In genomic region chr21:34962586-34963222, GRCh38 we compare ENCODE assay signal across 18 cellular contexts.
DNase-seq lines count a peak whose midpoint lies in the region; FAIRE-seq and TF ChIP-seq lines count a peak whose summit lies in the region.
"Had no signal": no experiment of that assay in that cellular context is flagged by ENCODE, and none has a peak within 500 bp of the region (broad histone marks: within the 10 kb centered on the region; RNA-seq: fewer than 3 reads in every experiment).

No MANE protein-coding gene starts in this region.

- no peak overlapping the region for H3K56ac ChIP-seq in H1 (replicated peaks; ENCODE audit: insufficient read length, low read depth, low read length)

- H3K4me1 Mint-ChIP-seq in activated CD4-positive, alpha-beta T cell treated with anti-CD3 and anti-CD28 coated beads, Interleukin-2, amount 10 ng/mL, durations not matched to agents 7 days and 5 days = peaks cover 73% of the 10 kb centered on the region
- peaks cover 5% of the 10 kb centered on the region for H3K4me1 Mint-ChIP-seq in mesothelial cell of epicardium

- TF ChIP-seq CTCF in H1 (IDR thresholded peaks at IDR 0.05; ENCODE audit: control extremely low read depth in 1 of 3, insufficient read depth in 1 of 3, low read depth in 1 of 3, low read length in 3 of 3) = no peak
- TF ChIP-seq CTCF in vagina (IDR thresholded peaks at IDR 0.05) = no peak
- no peak for TF ChIP-seq CTCF in mesothelial cell of epicardium (IDR thresholded peaks at IDR 0.05; ENCODE audit: unreplicated experiment)

- H3K4ac ChIP-seq in H1 (replicated peaks; ENCODE audit: insufficient read length, low read depth, low read length) = no peak overlapping the region

- peak; percentile 54 for DNase-seq in stimulated activated CD4-positive, alpha-beta T cell treated with anti-CD3 and anti-CD28 coated beads, Interleukin-1b, Interleukin-23, amount 100 ng/mL, for 48 hours
- DNase-seq in stimulated activated CD4-positive, alpha-beta T cell treated with anti-CD3 and anti-CD28 coated beads, Interleukin-12 subunit alpha, Interleukin-12 subunit beta, amount 100 ng/mL, for 4 hours = no peak
- no peak for DNase-seq in activated CD4-positive, alpha-beta T cell treated with anti-CD3 and anti-CD28 coated beads, Interleukin-2, amount 10 ng/mL, durations not matched to agents 7 days and 5 days
- DNase-seq in H1 (ENCODE audit: low read depth in 1 of 2, low spot score in 2 of 2) (no peak), vagina (ENCODE audit: extremely low spot score in 2 of 2) (no peak), NCI-H128 (lab: John Stamatoyannopoulos, UW; ENCODE audit: unreplicated experiment) (no peak), mesothelial cell of epicardium (ENCODE audit: low spot score in 2 of 2, unreplicated experiment in 2 of 2) (no peak), NCI-H146 (lab: John Stamatoyannopoulos, UW) (no peak)
- DNase-seq: activated CD4-positive, CD25-positive, alpha-beta regulatory T cell; colonic mucosa; midbrain; NCI-H2107; NCI-H526; SIG-M5 had no signal

- 0 out of 2 replicates have a peak overlapping the region, but pooled peaks have one; percentile 28 for H4K8ac ChIP-seq in H1 (ENCODE audit: extremely low read depth, insufficient read depth, low read length)

- H3K27ac ChIP-seq in H1 (ENCODE audit: low read depth, low read length) = no peak overlapping the region
- H3K27ac ChIP-seq in vagina = peak overlapping the region; percentile 3
- H3K27ac ChIP-seq: colonic mucosa, right atrium auricular region, thoracic aorta had no signal

- TF ChIP-seq RAD21 in H1 (IDR thresholded peaks at IDR 0.05 in 1 of 2, conservative IDR thresholded peaks at IDR 0.05 in 1 of 2; ENCODE audit: low read depth in 2 of 2, low read length in 2 of 2) = no peak

- no peaks in the 10 kb centered on the region for H3K36me3 ChIP-seq in H1 (ENCODE audit: control insufficient read depth in 2 of 4, insufficient read depth in 4 of 4, low read length in 3 of 4)
- no peaks in the 10 kb centered on the region for H3K36me3 ChIP-seq in vagina
- H3K36me3 ChIP-seq: colonic mucosa, right atrium auricular region, thoracic aorta had no signal

- FAIRE-seq in H1 (lab: Jason Lieb, UNC) = no peak
- FAIRE-seq: frontal cortex had no signal

- no peaks in the 10 kb centered on the region for H3K23me2 ChIP-seq in H1 (ENCODE audit: low read depth, low read length)

- H2BK5ac ChIP-seq in H1 (ENCODE audit: low read depth, low read length) = no peak overlapping the region

- H3K36me3 Mint-ChIP-seq in activated CD4-positive, alpha-beta T cell treated with anti-CD3 and anti-CD28 coated beads, Interleukin-2, amount 10 ng/mL, durations not matched to agents 7 days and 5 days (ENCODE audit: low read depth) = peaks cover 53% of the 10 kb centered on the region
- H3K36me3 Mint-ChIP-seq in mesothelial cell of epicardium = no peaks in the 10 kb centered on the region

- H2BK15ac ChIP-seq in H1 (ENCODE audit: low read length) = no peak overlapping the region

- H2AK5ac ChIP-seq in H1 (ENCODE audit: low read depth, low read length) = no peak overlapping the region

- peaks cover 0 to 3% (median under 1%) of the 10 kb centered on the region in 4 experiments; a peak in 1 of 7 replicates for H3K27me3 ChIP-seq in H1 (replicated peaks in 1 of 4; ENCODE audit: control insufficient read depth in 3 of 4, extremely low read depth in 1 of 4, insufficient read depth in 3 of 4, low read length in 3 of 4)
- H3K27me3 ChIP-seq in vagina = no peaks in the 10 kb centered on the region
- H3K27me3 ChIP-seq: colonic mucosa, right atrium auricular region had no signal

- H3K9me3 ChIP-seq in H1 (ENCODE audit: insufficient read depth in 2 of 2, low read depth in 1 of 2, low read length in 1 of 2) (no peaks in the 10 kb centered on the region), vagina (no peaks in the 10 kb centered on the region)
- H3K9me3 ChIP-seq: colonic mucosa, right atrium auricular region, thoracic aorta had no signal

- no peak overlapping the region for H4K91ac ChIP-seq in H1 (replicated peaks; ENCODE audit: insufficient read length, low read length)

- no peak overlapping the region for H4K5ac ChIP-seq in H1 (ENCODE audit: insufficient read length, low read depth, low read length)

- H3K4me2 ChIP-seq in H1 (ENCODE audit: insufficient read depth in 1 of 2, low read depth in 2 of 2, low read length in 2 of 2) = no peak overlapping the region

- no peaks in the 10 kb centered on the region for H3K79me2 ChIP-seq in H1 (ENCODE audit: control insufficient read depth in 1 of 2, insufficient read depth in 2 of 2, low read length in 2 of 2)

- no peak overlapping the region for H3K14ac ChIP-seq in H1 (ENCODE audit: insufficient read length)

- no peak overlapping the region for H3K4me3 ChIP-seq in H1 (ENCODE audit: extremely low read depth in 1 of 4, insufficient read depth in 2 of 4, low read depth in 3 of 4, low read length in 4 of 4)
- no peak overlapping the region for H3K4me3 ChIP-seq in vagina
- H3K4me3 ChIP-seq: colonic mucosa, right atrium auricular region, thoracic aorta had no signal

- H2BK120ac ChIP-seq in H1 (replicated peaks; ENCODE audit: low read depth, low read length) = no peak overlapping the region

- peaks cover 7% of the 10 kb centered on the region for H3K9me3 Mint-ChIP-seq in activated CD4-positive, alpha-beta T cell treated with anti-CD3 and anti-CD28 coated beads, Interleukin-2, amount 10 ng/mL, durations not matched to agents 7 days and 5 days
- H3K9me3 Mint-ChIP-seq in mesothelial cell of epicardium = no peaks in the 10 kb centered on the region
- H3K9me3 Mint-ChIP-seq: IgD-negative memory B cell had no signal

- TF ChIP-seq POLR2A in H1 (IDR thresholded peaks at IDR 0.05; ENCODE audit: control extremely low read depth in 1 of 2, low read depth in 2 of 2, low read length in 2 of 2) (no peak), vagina (IDR thresholded peaks at IDR 0.05) (no peak)

- H3K27me3 Mint-ChIP-seq in activated CD4-positive, alpha-beta T cell treated with anti-CD3 and anti-CD28 coated beads, Interleukin-2, amount 10 ng/mL, durations not matched to agents 7 days and 5 days = no peaks in the 10 kb centered on the region
- peaks cover 7% of the 10 kb centered on the region for H3K27me3 Mint-ChIP-seq in mesothelial cell of epicardium (ENCODE audit: low read depth)
- H3K27me3 Mint-ChIP-seq: IgD-negative memory B cell had no signal

- H3K79me1 ChIP-seq in H1 (ENCODE audit: low read depth, low read length) = no peaks in the 10 kb centered on the region

- no peak overlapping the region for H3K18ac ChIP-seq in H1 (ENCODE audit: extremely low read depth, low read length)

- H3K23ac ChIP-seq in H1 (ENCODE audit: insufficient read length) = no peak overlapping the region

- peak overlapping the region; percentile 7; the same call in 1 of the 2 replicates for H2AFZ ChIP-seq in H1 (ENCODE audit: low read length)

- H3K4me3 Mint-ChIP-seq in activated CD4-positive, alpha-beta T cell treated with anti-CD3 and anti-CD28 coated beads, Interleukin-2, amount 10 ng/mL, durations not matched to agents 7 days and 5 days = peak overlapping the region; percentile 44
- no peak overlapping the region for H3K4me3 Mint-ChIP-seq in mesothelial cell of epicardium
- H3K4me3 Mint-ChIP-seq: IgD-negative memory B cell had no signal

- intact Hi-C loops in vagina (cut with DNase I) = no loop called here

- no peak overlapping the region for H3K9ac ChIP-seq in H1 (replicated peaks in 1 of 4; ENCODE audit: extremely low read depth in 1 of 4, low read depth in 3 of 4, low read length in 3 of 4)

- H3K4me1 ChIP-seq in H1 (replicated peaks in 1 of 4; ENCODE audit: control insufficient read depth in 3 of 4, insufficient read depth in 4 of 4, low read length in 3 of 4) (no peaks in the 10 kb centered on the region; a peak in 3 of 7 replicates), vagina (no peaks in the 10 kb centered on the region)
- H3K4me1 ChIP-seq: colonic mucosa, right atrium auricular region had no signal

- H3K27ac Mint-ChIP-seq in activated CD4-positive, alpha-beta T cell treated with anti-CD3 and anti-CD28 coated beads, Interleukin-2, amount 10 ng/mL, durations not matched to agents 7 days and 5 days = peak overlapping the region; percentile 34
- no peak overlapping the region for H3K27ac Mint-ChIP-seq in mesothelial cell of epicardium
- H3K27ac Mint-ChIP-seq: IgD-negative memory B cell had no signal

- no peak overlapping the region for H2BK20ac ChIP-seq in H1 (ENCODE audit: low read length)

- POLR2A ChIA-PET in activated CD4-positive, alpha-beta T cell treated with anti-CD3 and anti-CD28 coated beads, Interleukin-2, amount 10 ng/mL, durations not matched to agents 7 days and 5 days (lab: Charles Lee) = interaction anchor here (0.5 kb wide), 1 partner anchor 1207 kb away, joined by 3 read pairs; no protein-coding TSS in a partner anchor
- POLR2A ChIA-PET in H1 (lab: Charles Lee; ENCODE audit: partially characterized antibody) = no interaction called here

- WGBS in H1 (ENCODE audit: extremely low coverage in 1 of 2, insufficient coverage in 1 of 2, insufficient read length in 1 of 2, insufficient replicate concordance in 2 of 2, low coverage in 1 of 2, low lambda C conversion rate in 2 of 2, missing lambda C conversion rate in 1 of 2), 2 experiments = 92% methylated on average over 16 of the region's 16 CpGs; no CpG with 5 or more reads in 1 of the 2 experiments

- no peak for TF ChIP-seq EP300 in H1 (IDR thresholded peaks at IDR 0.05; ENCODE audit: borderline replicate concordance in 1 of 2, low read depth in 2 of 2, low read length in 2 of 2)

- peaks cover 0 to 4% of the 10 kb centered on the region in 2 experiments for H4K20me1 ChIP-seq in H1 (replicated peaks in 1 of 2; ENCODE audit: control insufficient read depth in 1 of 2, insufficient read depth in 2 of 2, low read length in 2 of 2)

- H2BK12ac ChIP-seq in H1 (ENCODE audit: low read depth, low read length) = no peak overlapping the region

- CTCF ChIA-PET in activated CD4-positive, alpha-beta T cell treated with anti-CD3 and anti-CD28 coated beads, Interleukin-2, amount 10 ng/mL, durations not matched to agents 7 days and 5 days (lab: Charles Lee) = interaction anchor here (0.6 to 1.0 kb wide), 4 partner anchors 8 to 1095 kb away, joined by 3 to 6 read pairs (median 6); no protein-coding TSS in a partner anchor
- CTCF ChIA-PET in H1 (lab: Charles Lee; ENCODE audit: partially characterized antibody) = interaction anchor here (1.0 kb wide), 1 partner anchor 13 kb away, joined by 7 read pairs; no protein-coding TSS in a partner anchor

TF ChIP-seq in H1, 55 proteins besides CTCF, POLR2A, EP300 and RAD21:
- no peak for TF ChIP-seq E2F6 (IDR thresholded peaks at IDR 0.05)
- TF ChIP-seq YY1 (IDR thresholded peaks at IDR 0.05; ENCODE audit: low read depth, low read length) = no peak
- TF ChIP-seq HDAC2 (IDR thresholded peaks at IDR 0.05; ENCODE audit: borderline replicate concordance in 1 of 2, low read depth in 2 of 2, low read length in 2 of 2) = no peak
- TF ChIP-seq ASH2L (IDR thresholded peaks at IDR 0.05; ENCODE audit: low read length) = no peak
- TF ChIP-seq SIRT6 (IDR thresholded peaks at IDR 0.05; ENCODE audit: low read length) = no peak
